Comparison of ENCODE assay signal across 15 cellular contexts in genomic region chr6:166736606-166737005, GRCh38.
DNase-seq lines count a peak whose midpoint lies in the region; ATAC-seq, FAIRE-seq and TF ChIP-seq lines count a peak whose summit lies in the region.
"Had no signal": no experiment of that assay in that cellular context is flagged by ENCODE, and none has a peak within 500 bp of the region (broad histone marks: within the 10 kb centered on the region; RNA-seq: fewer than 3 reads in every experiment).

No MANE protein-coding gene starts in this region.

- no peak overlapping the region for H3K27ac ChIP-seq in lower lobe of right lung
- H3K27ac ChIP-seq: adrenal gland; BLaER1 treated with 17β-estradiol and CSF1 and Interleukin-3, amounts not matched to agents 10 nM and 100 nM; esophagus squamous epithelium; left lung; psoas muscle had no signal

- in situ Hi-C loops in ACHN (cut with HindIII; ENCODE audit: low pct_ligation_motif_present, low pct_unique_long_range_greater_than_20kb, low sequenced_read_pairs): no loop called here

- H3K36me3 ChIP-seq in bronchial epithelial cell (ENCODE audit: control insufficient read depth, insufficient read depth, low read length) (no peaks in the 10 kb centered on the region), lower lobe of right lung (no peaks in the 10 kb centered on the region)
- H3K36me3 ChIP-seq: adrenal gland; BLaER1 treated with 17β-estradiol and CSF1 and Interleukin-3, amounts not matched to agents 10 nM and 100 nM; esophagus squamous epithelium; left lung had no signal

- FAIRE-seq in bronchial epithelial cell (lab: Jason Lieb, UNC): no peak

- H3K27me3 ChIP-seq in bronchial epithelial cell (ENCODE audit: control insufficient read depth, insufficient read depth, low read length): no peaks in the 10 kb centered on the region
- no peaks in the 10 kb centered on the region for H3K27me3 ChIP-seq in lower lobe of right lung (ENCODE audit: low read depth)
- H3K27me3 ChIP-seq: adrenal gland; BLaER1 treated with 17β-estradiol and CSF1 and Interleukin-3, amounts not matched to agents 10 nM and 100 nM; esophagus squamous epithelium; left lung had no signal

- ATAC-seq in lower lobe of right lung: no peak
- ATAC-seq in HG03460 (IDR thresholded peaks at IDR 0.05; ENCODE audit: unreplicated experiment): no peak
- ATAC-seq: activated CD8-positive, alpha-beta T cell treated with anti-CD3 and anti-CD28 coated beads, Interleukin-2, amount 10 ng/mL, durations not matched to agents 7 days and 5 days; left lung; psoas muscle had no signal

- TF ChIP-seq CTCF in bronchial epithelial cell (IDR thresholded peaks at IDR 0.05; ENCODE audit: insufficient read depth, low read length, severe bottlenecking) (no peak), lower lobe of right lung (IDR thresholded peaks at IDR 0.05) (no peak)

- H3K9me3 ChIP-seq in lower lobe of right lung: no peaks in the 10 kb centered on the region
- H3K9me3 ChIP-seq: adrenal gland; BLaER1 treated with 17β-estradiol and CSF1 and Interleukin-3, amounts not matched to agents 10 nM and 100 nM; esophagus squamous epithelium; left lung; psoas muscle had no signal

- H3K4me3 ChIP-seq in bronchial epithelial cell (ENCODE audit: low read depth, low read length): no peak overlapping the region
- no peak overlapping the region for H3K4me3 ChIP-seq in lower lobe of right lung
- H3K4me3 ChIP-seq: adrenal gland; BLaER1 treated with 17β-estradiol and CSF1 and Interleukin-3, amounts not matched to agents 10 nM and 100 nM; esophagus squamous epithelium; left lung; psoas muscle had no signal

- intact Hi-C loops in lower lobe of right lung (cut with DNase I): no loop called here

- no peaks in the 10 kb centered on the region for H3K4me1 ChIP-seq in lower lobe of right lung
- H3K4me1 ChIP-seq: adrenal gland, left lung, psoas muscle had no signal

- peak; percentile 52 for DNase-seq in ACHN
- peak; percentile 93 for DNase-seq in HT1080 (ENCODE audit: low read depth)
- DNase-seq in bronchial epithelial cell (ENCODE audit: low read depth): peak; percentile 87
- peak; percentile 82 for DNase-seq in islet precursor cell
- DNase-seq in lower lobe of right lung: no peak
- DNase-seq in NCI-H774 (lab: John Stamatoyannopoulos, UW): no peak
- DNase-seq in activated gamma-delta T cell treated with Interleukin-2 at 50 U/mL for 16 hours: no peak
- DNase-seq: activated CD8-positive, alpha-beta T cell treated with anti-CD3 and anti-CD28 coated beads, Interleukin-2, amount 10 ng/mL, durations not matched to agents 7 days and 5 days; adrenal gland; esophagus squamous epithelium; left lung; psoas muscle; T-helper 1 cell had no signal

Comparison
In these comparisons a context has a peak if more than half of its experiments do, and no peak if none do; other contexts are left out.
1. DNase-seq: peak in ACHN (single experiment), HT1080 (single experiment), bronchial epithelial cell (single experiment) and islet precursor cell (single experiment); none in lower lobe of right lung (single experiment), NCI-H774 (single experiment) and activated gamma-delta T cell treated with Interleukin-2 at 50 U/mL for 16 hours (single experiment).